Comparison of ENCODE assay signal across 12 cellular contexts in the genomic region with DNA sequence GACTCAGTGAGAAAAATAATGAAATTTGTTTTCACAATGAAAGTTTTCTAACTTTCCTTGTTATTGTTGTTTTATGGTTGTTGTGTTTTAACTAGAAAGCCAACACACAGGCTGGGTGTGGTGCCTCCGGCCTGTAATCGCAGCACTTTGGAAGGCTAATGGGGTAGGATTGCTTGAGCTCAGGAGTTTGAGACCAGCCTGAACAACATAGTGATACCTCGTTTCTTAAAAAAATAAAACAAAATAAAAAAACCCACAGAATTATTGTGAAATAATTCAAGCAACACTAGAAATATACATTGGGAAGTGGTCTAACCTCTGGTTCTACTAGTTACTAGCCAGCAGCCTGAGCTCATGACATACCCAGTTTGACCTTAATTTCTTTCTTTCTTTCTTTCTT. TPM values are rescaled to one million over a fixed set of nuclear protein-coding genes. Genes with fewer than 3 reads are reported as not detected.
DNase-seq lines count a peak whose midpoint lies in the region; ATAC-seq, FAIRE-seq and TF ChIP-seq lines count a peak whose summit lies in the region.
"Had no signal": no experiment of that assay in that cellular context is flagged by ENCODE, and none has a peak within 500 bp of the region (broad histone marks: within the 10 kb centered on the region; RNA-seq: fewer than 3 reads in every experiment).

No MANE protein-coding gene starts in this region.

- peak overlapping the region; percentile 87 for H2AFZ ChIP-seq in SK-N-SH (ENCODE audit: low read depth)
- H2AFZ ChIP-seq in HepG2 (ENCODE audit: low read length): no peak overlapping the region

- TF ChIP-seq RAD21 in SK-N-SH (IDR thresholded peaks at IDR 0.05; ENCODE audit: low read length) (no peak), HepG2 (CRISPR knock-in tag; IDR thresholded peaks at IDR 0.05) (no peak)

- peaks cover 8% of the 10 kb centered on the region for H3F3A ChIP-seq in SK-N-SH (replicated peaks; ENCODE audit: insufficient read depth)

- no peaks in the 10 kb centered on the region for H3K27me3 ChIP-seq in SK-N-SH (ENCODE audit: insufficient read depth)
- no peaks in the 10 kb centered on the region for H3K27me3 ChIP-seq in ascending aorta
- H3K27me3 ChIP-seq in HepG2 (ENCODE audit: control insufficient read depth in 1 of 2, insufficient read depth in 2 of 2, low read length in 2 of 2): peaks cover 2 to 11% of the 10 kb centered on the region in 2 experiments; a peak in 2 of 5 replicates
- no peaks in the 10 kb centered on the region for H3K27me3 ChIP-seq in upper lobe of right lung
- H3K27me3 ChIP-seq: gastrocnemius medialis had no signal

- no peak overlapping the region for H3K9ac ChIP-seq in SK-N-SH
- H3K9ac ChIP-seq in HepG2 (ENCODE audit: insufficient read depth, low read depth, low read length): no peak overlapping the region

- H3K79me2 ChIP-seq in SK-N-SH (ENCODE audit: insufficient read depth): no peaks in the 10 kb centered on the region
- H3K79me2 ChIP-seq in HepG2 (ENCODE audit: insufficient read depth, low read length): no peaks in the 10 kb centered on the region

- CTCF ChIA-PET in SK-N-SH (lab: Yijun Ruan, JAX): interaction anchor here (0.7 to 3.4 kb wide), 3 partner anchors 17 to 41 kb away, joined by 3 to 21 read pairs (median 3); no protein-coding TSS in a partner anchor
- CTCF ChIA-PET in HepG2 (lab: Yijun Ruan, JAX; ENCODE audit: low intra/inter-chr PET ratio, low total read pairs): no interaction called here

- TF ChIP-seq CTCF in SK-N-SH (IDR thresholded peaks at IDR 0.05) (no peak), ascending aorta (IDR thresholded peaks at IDR 0.05) (no peak), HepG2 (CRISPR knock-in tag; IDR thresholded peaks at IDR 0.05) (no peak), upper lobe of right lung (IDR thresholded peaks at IDR 0.05) (no peak)

- POLR2A ChIA-PET in SK-N-SH (lab: Yijun Ruan, JAX) (interaction anchor here (0.6 kb wide), 1 partner anchor 24 kb away, joined by 4 read pairs; no protein-coding TSS in a partner anchor), HepG2 (lab: Yijun Ruan, JAX) (no interaction called here)

- H3K36me3 ChIP-seq in SK-N-SH (replicated peaks in 1 of 2; ENCODE audit: control insufficient read depth in 1 of 2, insufficient read depth in 2 of 2, low read length in 1 of 2) (no peaks in the 10 kb centered on the region), ascending aorta (no peaks in the 10 kb centered on the region), HepG2 (replicated peaks in 1 of 2; ENCODE audit: control insufficient read depth in 1 of 2, insufficient read depth in 2 of 2, low read length in 2 of 2) (no peaks in the 10 kb centered on the region), upper lobe of right lung (no peaks in the 10 kb centered on the region)
- H3K36me3 ChIP-seq: gastrocnemius medialis had no signal

- 92% methylated on average over 3 of the region's 3 CpGs for WGBS in SK-N-SH (ENCODE audit: low lambda C conversion rate)
- WGBS in HepG2 (ENCODE audit: low lambda C conversion rate): 47% methylated on average over 3 of the region's 3 CpGs

- no peak overlapping the region for H3K4me3 ChIP-seq in SK-N-SH (ENCODE audit: low read depth in 2 of 2, low read length in 1 of 2)
- no peak overlapping the region for H3K4me3 ChIP-seq in ascending aorta
- no peak overlapping the region for H3K4me3 ChIP-seq in HepG2 (replicated peaks in 1 of 3; ENCODE audit: insufficient read depth in 1 of 3, low read depth in 2 of 3, low read length in 3 of 3)
- H3K4me3 ChIP-seq in upper lobe of right lung: peak overlapping the region; percentile 37
- H3K4me3 ChIP-seq: gastrocnemius medialis had no signal

- H4K20me1 ChIP-seq in SK-N-SH (ENCODE audit: insufficient read depth): no peaks in the 10 kb centered on the region
- no peaks in the 10 kb centered on the region for H4K20me1 ChIP-seq in HepG2 (ENCODE audit: insufficient read depth, low read length)

- no peak for FAIRE-seq in HepG2 (lab: Jason Lieb, UNC)

- ATAC-seq in SK-N-SH treated with all-trans-retinoic acid at 6 μM for 48 hours: no peak
- ATAC-seq in HepG2: no peak
- ATAC-seq in upper lobe of right lung: peak; percentile 48
- ATAC-seq in HG02642 (IDR thresholded peaks at IDR 0.05; ENCODE audit: poor library complexity, unreplicated experiment): no peak

- no peaks in the 10 kb centered on the region for H3K9me2 ChIP-seq in SK-N-SH

- DNase-seq in SK-N-SH (no peak), ascending aorta (ENCODE audit: low spot score in 2 of 2) (no peak), HepG2 (ENCODE audit: low spot score) (no peak), upper lobe of right lung (no peak), NCI-H82 treated with DMSO at 0.1 percent for 48 hours (lab: John Stamatoyannopoulos, UW; ENCODE audit: unreplicated experiment) (no peak)
- no peak for DNase-seq in stimulated activated CD4-positive, alpha-beta T cell treated with anti-CD3 and anti-CD28 coated beads, Interleukin-4, amount 100 ng/mL, for 1 hour
- DNase-seq: H9, SHP77 had no signal

- intact Hi-C loops in ascending aorta (cut with DNase I) (no loop called here), HepG2 (cut with micrococcal nuclease; ENCODE audit: unreplicated experiment) (no loop called here), upper lobe of right lung (cut with DNase I) (no loop called here)

- no peaks in the 10 kb centered on the region for H3K4me1 ChIP-seq in SK-N-SH (ENCODE audit: control insufficient read depth in 1 of 2, insufficient read depth in 2 of 2, low read depth in 1 of 2, low read length in 1 of 2)
- no peaks in the 10 kb centered on the region for H3K4me1 ChIP-seq in ascending aorta
- peaks cover 5% of the 10 kb centered on the region; the same call in 1 of the 2 replicates for H3K4me1 ChIP-seq in HepG2 (ENCODE audit: insufficient read depth, low read length)
- peaks cover 10% of the 10 kb centered on the region for H3K4me1 ChIP-seq in upper lobe of right lung
- H3K4me1 ChIP-seq: gastrocnemius medialis had no signal

- H3K27ac ChIP-seq in SK-N-SH (ENCODE audit: low read depth in 2 of 2, low read length in 1 of 2) (peak overlapping the region in 1 of 2 experiments; percentile 57; a peak in 2 of 4 replicates), ascending aorta (peak overlapping the region; percentile 34 to 46), HepG2 (ENCODE audit: extremely low read length, insufficient read depth, low read length) (no peak overlapping the region), upper lobe of right lung (peak overlapping the region; percentile 80)
- H3K27ac ChIP-seq: 22Rv1 had no signal

- TF ChIP-seq EP300 in SK-N-SH (IDR thresholded peaks at IDR 0.05; ENCODE audit: borderline replicate concordance in 1 of 2, low read depth in 1 of 2, low read length in 1 of 2): no peak
- TF ChIP-seq EP300 in HepG2 (IDR thresholded peaks at IDR 0.05; ENCODE audit: low read depth in 2 of 2, low read length in 2 of 2): no peak
- no peak for TF ChIP-seq EP300 in HepG2 (CRISPR knock-in tag; IDR thresholded peaks at IDR 0.05; ENCODE audit: borderline replicate concordance)

- no TSS peak for BruUV-seq in HepG2 (replicated peaks; lab: Mats Ljungman, UMichigan)

- in situ Hi-C loops in HepG2 (cut with HindIII; ENCODE audit: extremely low pct_ligation_motif_present, low pct_unique_long_range_greater_than_20kb): no loop called here

- H3K9me3 ChIP-seq in SK-N-SH (no peaks in the 10 kb centered on the region), ascending aorta (no peaks in the 10 kb centered on the region), HepG2 (ENCODE audit: low read length) (no peaks in the 10 kb centered on the region), upper lobe of right lung (no peaks in the 10 kb centered on the region)
- H3K9me3 ChIP-seq: gastrocnemius medialis had no signal

- TF ChIP-seq POLR2A in HepG2 (IDR thresholded peaks at IDR 0.05; ENCODE audit: insufficient read depth in 1 of 2, low read depth in 2 of 2, low read length in 2 of 2): no peak

- H3K4me2 ChIP-seq in SK-N-SH (peak overlapping the region; percentile 41; the same call in 1 of the 2 replicates), HepG2 (ENCODE audit: low read depth, low read length) (no peak overlapping the region)

RNA-seq across cellular contexts. Expression of a gene that starts 0.6 kb away (rescaled TPM):
- polyA plus RNA-seq in SK-N-SH (2012; rRNA removed): 4.9 and 6.0 TPM in 2 replicates
- polyA plus RNA-seq in SK-N-SH (2012; cell fraction: cytosol; rRNA removed): 4.8 and 4.9 TPM in 2 replicates
- polyA plus RNA-seq in SK-N-SH (2012; cell fraction: nucleus; rRNA removed): 7.0 and 12.2 TPM in 2 replicates
- 6.2 TPM for total RNA-seq in ascending aorta
- 0.27 TPM in 1 of 2 replicates, not detected in the other for total RNA-seq in HepG2 (2016; rRNA removed; fragmentation: Illumina TruSeq; extraction: Trizol)
- total RNA-seq in HepG2 (2016; cell fraction: cytosol; rRNA removed; fragmentation: Illumina TruSeq; extraction: Trizol; ENCODE audit: low read depth): not detected in 2 replicates
- total RNA-seq in HepG2 (2016; cell fraction: insoluble cytoplasmic fraction; rRNA removed; fragmentation: Illumina TruSeq; extraction: Trizol): not detected in 2 replicates
- total RNA-seq in HepG2 (2016; cell fraction: membrane; rRNA removed; fragmentation: Illumina TruSeq; extraction: Trizol): not detected in 2 replicates
- not detected in 2 replicates for total RNA-seq in HepG2 (2016; cell fraction: nucleus; rRNA removed; fragmentation: Illumina TruSeq; extraction: Trizol)
- polyA plus RNA-seq in HepG2 (2011; rRNA removed): 0.98 and 1.7 TPM in 2 replicates
- polyA plus RNA-seq in HepG2 (2011; cell fraction: cytosol; rRNA removed): 0.47 and 0.75 TPM in 2 replicates
- 0.80 and 1.5 TPM in 2 replicates for polyA plus RNA-seq in HepG2 (2011; cell fraction: nucleus; rRNA removed)
- polyA plus RNA-seq in HepG2 (2012): 0.57 TPM in 1 of 2 replicates, not detected in the other
- not detected in 2 replicates for polyA plus RNA-seq in HepG2 (2016; cell fraction: cytosol; fragmentation: Illumina TruSeq; extraction: Trizol; ENCODE audit: low read depth)
- polyA plus RNA-seq in HepG2 (2016; cell fraction: insoluble cytoplasmic fraction; fragmentation: Illumina TruSeq; extraction: Trizol; ENCODE audit: low read depth): not detected in 2 replicates
- 0.34 TPM in 1 of 2 replicates, not detected in the other for polyA plus RNA-seq in HepG2 (2016; cell fraction: membrane; fragmentation: Illumina TruSeq; extraction: Trizol; ENCODE audit: low read depth)
- polyA plus RNA-seq in HepG2 (2016; cell fraction: nucleus; fragmentation: Illumina TruSeq; extraction: Trizol; ENCODE audit: insufficient read depth, low read depth): 0.64 TPM in 1 of 2 replicates, not detected in the other
- polyA minus RNA-seq in HepG2 (2011; rRNA and poly(A)+ RNA removed; ENCODE audit: low replicate concordance): 0.72 TPM in 1 of 2 replicates, not detected in the other
- polyA minus RNA-seq in HepG2 (2011; cell fraction: cytosol; rRNA and poly(A)+ RNA removed): not detected in 2 replicates
- polyA minus RNA-seq in HepG2 (2011; cell fraction: nucleus; rRNA and poly(A)+ RNA removed): 1.2 and 2.5 TPM in 2 replicates
- 17.9 TPM for total RNA-seq in upper lobe of right lung
- total RNA-seq: H9 had no signal

RNA-seq across cellular contexts. Expression of a gene that starts 47.3 kb away (rescaled TPM):
- polyA plus RNA-seq in SK-N-SH (2012; rRNA removed) (18.0 and 20.1 TPM in 2 replicates), HepG2 (2011; rRNA removed) (19.6 and 21.1 TPM in 2 replicates)
- polyA plus RNA-seq in SK-N-SH (2012; cell fraction: cytosol; rRNA removed): 12.7 and 14.4 TPM in 2 replicates
- 65.9 and 91.3 TPM in 2 replicates for polyA plus RNA-seq in SK-N-SH (2012; cell fraction: nucleus; rRNA removed)
- total RNA-seq in ascending aorta (1.5 TPM), HepG2 (2016; rRNA removed; fragmentation: Illumina TruSeq; extraction: Trizol) (16.2 and 25.5 TPM in 2 replicates), upper lobe of right lung (12.6 TPM)
- total RNA-seq in HepG2 (2016; cell fraction: cytosol; rRNA removed; fragmentation: Illumina TruSeq; extraction: Trizol; ENCODE audit: low read depth): 6.2 and 6.5 TPM in 2 replicates
- total RNA-seq in HepG2 (2016; cell fraction: insoluble cytoplasmic fraction; rRNA removed; fragmentation: Illumina TruSeq; extraction: Trizol): 17.1 and 25.1 TPM in 2 replicates
- total RNA-seq in HepG2 (2016; cell fraction: membrane; rRNA removed; fragmentation: Illumina TruSeq; extraction: Trizol): 4.8 and 7.5 TPM in 2 replicates
- 40.2 and 43.9 TPM in 2 replicates for total RNA-seq in HepG2 (2016; cell fraction: nucleus; rRNA removed; fragmentation: Illumina TruSeq; extraction: Trizol)
- polyA plus RNA-seq in HepG2 (2011; cell fraction: cytosol; rRNA removed): 7.1 and 7.7 TPM in 2 replicates
- 33.9 and 48.5 TPM in 2 replicates for polyA plus RNA-seq in HepG2 (2011; cell fraction: nucleus; rRNA removed)
- 20.6 and 26.0 TPM in 2 replicates for polyA plus RNA-seq in HepG2 (2012)
- 1.7 and 1.9 TPM in 2 replicates for polyA plus RNA-seq in HepG2 (2016; cell fraction: cytosol; fragmentation: Illumina TruSeq; extraction: Trizol; ENCODE audit: low read depth)
- polyA plus RNA-seq in HepG2 (2016; cell fraction: insoluble cytoplasmic fraction; fragmentation: Illumina TruSeq; extraction: Trizol; ENCODE audit: low read depth): 15.7 and 18.4 TPM in 2 replicates
- 2.1 and 3.4 TPM in 2 replicates for polyA plus RNA-seq in HepG2 (2016; cell fraction: membrane; fragmentation: Illumina TruSeq; extraction: Trizol; ENCODE audit: low read depth)
- 81.7 and 89.2 TPM in 2 replicates for polyA plus RNA-seq in HepG2 (2016; cell fraction: nucleus; fragmentation: Illumina TruSeq; extraction: Trizol; ENCODE audit: insufficient read depth, low read depth)
- 8.5 and 12.3 TPM in 2 replicates for polyA minus RNA-seq in HepG2 (2011; rRNA and poly(A)+ RNA removed; ENCODE audit: low replicate concordance)
- polyA minus RNA-seq in HepG2 (2011; cell fraction: cytosol; rRNA and poly(A)+ RNA removed): 3.9 and 5.4 TPM in 2 replicates
- polyA minus RNA-seq in HepG2 (2011; cell fraction: nucleus; rRNA and poly(A)+ RNA removed): 61.8 and 78.0 TPM in 2 replicates

RNA-seq across cellular contexts. Expression of a gene that starts 56.5 kb away (rescaled TPM):
- polyA plus RNA-seq in SK-N-SH (2012; rRNA removed) (1,642 and 1,870 TPM in 2 replicates), HepG2 (2011; rRNA removed) (622 and 684 TPM in 2 replicates)
- polyA plus RNA-seq in SK-N-SH (2012; cell fraction: cytosol; rRNA removed): 977 and 1,042 TPM in 2 replicates
- 3,803 and 5,284 TPM in 2 replicates for polyA plus RNA-seq in SK-N-SH (2012; cell fraction: nucleus; rRNA removed)
- total RNA-seq in ascending aorta (564 TPM), HepG2 (2016; rRNA removed; fragmentation: Illumina TruSeq; extraction: Trizol) (503 and 539 TPM in 2 replicates), upper lobe of right lung (881 TPM)
- total RNA-seq in HepG2 (2016; cell fraction: cytosol; rRNA removed; fragmentation: Illumina TruSeq; extraction: Trizol; ENCODE audit: low read depth): 84.1 and 89.7 TPM in 2 replicates
- 489 and 528 TPM in 2 replicates for total RNA-seq in HepG2 (2016; cell fraction: insoluble cytoplasmic fraction; rRNA removed; fragmentation: Illumina TruSeq; extraction: Trizol)
- 116 and 157 TPM in 2 replicates for total RNA-seq in HepG2 (2016; cell fraction: membrane; rRNA removed; fragmentation: Illumina TruSeq; extraction: Trizol)
- 878 and 919 TPM in 2 replicates for total RNA-seq in HepG2 (2016; cell fraction: nucleus; rRNA removed; fragmentation: Illumina TruSeq; extraction: Trizol)
- polyA plus RNA-seq in HepG2 (2011; cell fraction: cytosol; rRNA removed): 569 and 613 TPM in 2 replicates
- polyA plus RNA-seq in HepG2 (2011; cell fraction: nucleus; rRNA removed): 1,237 and 1,431 TPM in 2 replicates
- polyA plus RNA-seq in HepG2 (2012): 388 and 421 TPM in 2 replicates
- polyA plus RNA-seq in HepG2 (2016; cell fraction: cytosol; fragmentation: Illumina TruSeq; extraction: Trizol; ENCODE audit: low read depth): 39.4 and 49.0 TPM in 2 replicates
- 620 and 627 TPM in 2 replicates for polyA plus RNA-seq in HepG2 (2016; cell fraction: insoluble cytoplasmic fraction; fragmentation: Illumina TruSeq; extraction: Trizol; ENCODE audit: low read depth)
- polyA plus RNA-seq in HepG2 (2016; cell fraction: membrane; fragmentation: Illumina TruSeq; extraction: Trizol; ENCODE audit: low read depth): 60.1 and 80.5 TPM in 2 replicates
- 1,021 and 1,036 TPM in 2 replicates for polyA plus RNA-seq in HepG2 (2016; cell fraction: nucleus; fragmentation: Illumina TruSeq; extraction: Trizol; ENCODE audit: insufficient read depth, low read depth)
- 1,158 and 1,526 TPM in 2 replicates for polyA minus RNA-seq in HepG2 (2011; rRNA and poly(A)+ RNA removed; ENCODE audit: low replicate concordance)
- 501 and 518 TPM in 2 replicates for polyA minus RNA-seq in HepG2 (2011; cell fraction: cytosol; rRNA and poly(A)+ RNA removed)
- 2,012 and 2,066 TPM in 2 replicates for polyA minus RNA-seq in HepG2 (2011; cell fraction: nucleus; rRNA and poly(A)+ RNA removed)

RNA-seq across cellular contexts. Expression of a gene that starts 57.2 kb away (rescaled TPM):
- polyA plus RNA-seq in SK-N-SH (2012; rRNA removed) (30.8 and 40.1 TPM in 2 replicates), HepG2 (2011; rRNA removed) (58.6 and 65.9 TPM in 2 replicates)
- polyA plus RNA-seq in SK-N-SH (2012; cell fraction: cytosol; rRNA removed): 25.2 and 26.1 TPM in 2 replicates
- 96.9 and 165 TPM in 2 replicates for polyA plus RNA-seq in SK-N-SH (2012; cell fraction: nucleus; rRNA removed)
- total RNA-seq in ascending aorta (6.9 TPM), HepG2 (2016; rRNA removed; fragmentation: Illumina TruSeq; extraction: Trizol) (31.9 and 68.8 TPM in 2 replicates), upper lobe of right lung (40.3 TPM)
- 28.2 and 32.1 TPM in 2 replicates for total RNA-seq in HepG2 (2016; cell fraction: cytosol; rRNA removed; fragmentation: Illumina TruSeq; extraction: Trizol; ENCODE audit: low read depth)
- total RNA-seq in HepG2 (2016; cell fraction: insoluble cytoplasmic fraction; rRNA removed; fragmentation: Illumina TruSeq; extraction: Trizol): 34.8 and 63.6 TPM in 2 replicates
- 29.6 and 34.9 TPM in 2 replicates for total RNA-seq in HepG2 (2016; cell fraction: membrane; rRNA removed; fragmentation: Illumina TruSeq; extraction: Trizol)
- 128 and 149 TPM in 2 replicates for total RNA-seq in HepG2 (2016; cell fraction: nucleus; rRNA removed; fragmentation: Illumina TruSeq; extraction: Trizol)
- polyA plus RNA-seq in HepG2 (2011; cell fraction: cytosol; rRNA removed): 11.6 and 14.3 TPM in 2 replicates
- 128 and 136 TPM in 2 replicates for polyA plus RNA-seq in HepG2 (2011; cell fraction: nucleus; rRNA removed)
- 42.4 and 43.9 TPM in 2 replicates for polyA plus RNA-seq in HepG2 (2012)
- polyA plus RNA-seq in HepG2 (2016; cell fraction: cytosol; fragmentation: Illumina TruSeq; extraction: Trizol; ENCODE audit: low read depth): 9.9 and 10.0 TPM in 2 replicates
- 31.3 and 31.7 TPM in 2 replicates for polyA plus RNA-seq in HepG2 (2016; cell fraction: insoluble cytoplasmic fraction; fragmentation: Illumina TruSeq; extraction: Trizol; ENCODE audit: low read depth)
- 16.6 and 17.0 TPM in 2 replicates for polyA plus RNA-seq in HepG2 (2016; cell fraction: membrane; fragmentation: Illumina TruSeq; extraction: Trizol; ENCODE audit: low read depth)
- 274 and 290 TPM in 2 replicates for polyA plus RNA-seq in HepG2 (2016; cell fraction: nucleus; fragmentation: Illumina TruSeq; extraction: Trizol; ENCODE audit: insufficient read depth, low read depth)
- 37.3 and 40.5 TPM in 2 replicates for polyA minus RNA-seq in HepG2 (2011; rRNA and poly(A)+ RNA removed; ENCODE audit: low replicate concordance)
- polyA minus RNA-seq in HepG2 (2011; cell fraction: cytosol; rRNA and poly(A)+ RNA removed): 13.0 and 13.9 TPM in 2 replicates
- polyA minus RNA-seq in HepG2 (2011; cell fraction: nucleus; rRNA and poly(A)+ RNA removed): 201 and 240 TPM in 2 replicates

RNA-seq across cellular contexts. Expression of a gene that starts 58.9 kb away (rescaled TPM):
- polyA plus RNA-seq in SK-N-SH (2012; rRNA removed): 0.10 TPM in 2 replicates
- polyA plus RNA-seq in SK-N-SH (2012; cell fraction: cytosol; rRNA removed): 0.17 and 0.18 TPM in 2 replicates
- 0.02 and 0.04 TPM in 2 replicates for polyA plus RNA-seq in SK-N-SH (2012; cell fraction: nucleus; rRNA removed)
- 325 TPM for total RNA-seq in ascending aorta
- 0.24 and 0.90 TPM in 2 replicates for total RNA-seq in HepG2 (2016; rRNA removed; fragmentation: Illumina TruSeq; extraction: Trizol)
- 0.20 and 0.35 TPM in 2 replicates for total RNA-seq in HepG2 (2016; cell fraction: cytosol; rRNA removed; fragmentation: Illumina TruSeq; extraction: Trizol; ENCODE audit: low read depth)
- 0.76 and 0.86 TPM in 2 replicates for total RNA-seq in HepG2 (2016; cell fraction: insoluble cytoplasmic fraction; rRNA removed; fragmentation: Illumina TruSeq; extraction: Trizol)
- total RNA-seq in HepG2 (2016; cell fraction: membrane; rRNA removed; fragmentation: Illumina TruSeq; extraction: Trizol): 0.17 and 0.31 TPM in 2 replicates
- total RNA-seq in HepG2 (2016; cell fraction: nucleus; rRNA removed; fragmentation: Illumina TruSeq; extraction: Trizol): 0.34 and 1.1 TPM in 2 replicates
- polyA plus RNA-seq in HepG2 (2011; rRNA removed): 2.5 and 4.1 TPM in 2 replicates
- 2.7 and 2.9 TPM in 2 replicates for polyA plus RNA-seq in HepG2 (2011; cell fraction: cytosol; rRNA removed)
- 0.26 and 1.3 TPM in 2 replicates for polyA plus RNA-seq in HepG2 (2011; cell fraction: nucleus; rRNA removed)
- 1.8 and 2.5 TPM in 2 replicates for polyA plus RNA-seq in HepG2 (2012)
- polyA plus RNA-seq in HepG2 (2016; cell fraction: cytosol; fragmentation: Illumina TruSeq; extraction: Trizol; ENCODE audit: low read depth): 0.02 and 0.08 TPM in 2 replicates
- 0.19 and 0.47 TPM in 2 replicates for polyA plus RNA-seq in HepG2 (2016; cell fraction: insoluble cytoplasmic fraction; fragmentation: Illumina TruSeq; extraction: Trizol; ENCODE audit: low read depth)
- polyA plus RNA-seq in HepG2 (2016; cell fraction: membrane; fragmentation: Illumina TruSeq; extraction: Trizol; ENCODE audit: low read depth): 0.17 and 0.31 TPM in 2 replicates
- 0.15 and 0.64 TPM in 2 replicates for polyA plus RNA-seq in HepG2 (2016; cell fraction: nucleus; fragmentation: Illumina TruSeq; extraction: Trizol; ENCODE audit: insufficient read depth, low read depth)
- polyA minus RNA-seq in HepG2 (2011; rRNA and poly(A)+ RNA removed; ENCODE audit: low replicate concordance): 0.70 and 13.4 TPM in 2 replicates
- 3.4 and 6.4 TPM in 2 replicates for polyA minus RNA-seq in HepG2 (2011; cell fraction: cytosol; rRNA and poly(A)+ RNA removed)
- polyA minus RNA-seq in HepG2 (2011; cell fraction: nucleus; rRNA and poly(A)+ RNA removed): 0.77 and 1.4 TPM in 2 replicates
- 631 TPM for total RNA-seq in upper lobe of right lung
